9 cellular contexts compared by ENCODE assay signal in the genomic region with DNA sequence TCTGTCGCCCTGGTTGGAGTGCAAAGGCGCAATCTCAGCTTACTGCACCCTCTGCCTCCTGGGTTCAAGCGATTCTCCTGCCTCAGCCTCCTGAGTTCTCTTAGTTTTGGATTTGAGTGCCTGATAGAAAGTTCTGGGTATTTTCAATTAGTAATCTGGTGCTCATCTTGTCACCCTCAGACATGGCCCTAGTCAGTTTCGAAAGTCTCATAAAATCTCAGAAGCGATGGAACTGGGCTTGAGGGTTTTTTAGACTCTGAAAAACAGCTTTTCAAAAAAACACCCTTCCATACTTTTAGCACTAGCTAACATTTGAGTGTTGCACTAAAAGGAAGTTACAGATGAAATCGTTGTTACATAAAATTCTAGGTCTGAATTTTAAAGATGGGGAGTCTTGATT. TPM values are rescaled to one million over a fixed set of nuclear protein-coding genes. Genes with fewer than 3 reads are reported as not detected.
DNase-seq lines count a peak whose midpoint lies in the region; ATAC-seq and TF ChIP-seq lines count a peak whose summit lies in the region.
"Had no signal": no experiment of that assay in that cellular context is flagged by ENCODE, and none has a peak within 500 bp of the region (broad histone marks: within the 10 kb centered on the region; RNA-seq: fewer than 3 reads in every experiment).

No MANE protein-coding gene starts in this region.

- H3K27me3 ChIP-seq in MM.1S (replicated peaks; ENCODE audit: insufficient read depth, low read length): no peaks in the 10 kb centered on the region
- no peaks in the 10 kb centered on the region for H3K27me3 ChIP-seq in transverse colon

- DNase-seq in MM.1S: no peak
- no peak for DNase-seq in DMS79 treated with DMSO at 0.1 percent for 48 hours (lab: John Stamatoyannopoulos, UW)
- DNase-seq in transverse colon: no peak
- no peak for DNase-seq in T-helper 1 cell
- no peak for DNase-seq in activated CD4-positive, alpha-beta memory T cell treated with anti-CD3 and anti-CD28 coated beads for 36 hours

- H3K27me3 Mint-ChIP-seq in activated CD4-positive, alpha-beta memory T cell treated with anti-CD3 and anti-CD28 coated beads for 36 hours: no peaks in the 10 kb centered on the region

- no peaks in the 10 kb centered on the region for H4K20me1 ChIP-seq in MM.1S (ENCODE audit: insufficient read depth, low read length)

- H3K4me1 ChIP-seq in MM.1S (ENCODE audit: low read length): 0 out of 2 replicates have a peak, but pooled peaks cover 6% of the 10 kb centered on the region
- H3K4me1 ChIP-seq in transverse colon: no peaks in the 10 kb centered on the region

- H3K36me3 ChIP-seq in MM.1S (replicated peaks; ENCODE audit: insufficient read depth, low read length) (no peaks in the 10 kb centered on the region), transverse colon (no peaks in the 10 kb centered on the region)

- H3K9me2 ChIP-seq in MM.1S (replicated peaks; ENCODE audit: insufficient read depth, low read length): no peaks in the 10 kb centered on the region

- no peak overlapping the region for H3K4me3 Mint-ChIP-seq in activated CD4-positive, alpha-beta memory T cell treated with anti-CD3 and anti-CD28 coated beads for 36 hours

- ATAC-seq in GM18505 (IDR thresholded peaks at IDR 0.05; ENCODE audit: unreplicated experiment) (peak; percentile 38), GM19467 (IDR thresholded peaks at IDR 0.05; ENCODE audit: unreplicated experiment) (peak; percentile 47), HG02970 (IDR thresholded peaks at IDR 0.05; ENCODE audit: low FRiP score, unreplicated experiment) (peak; percentile 40)

- no peaks in the 10 kb centered on the region for H3F3A ChIP-seq in MM.1S (ENCODE audit: insufficient read depth, low read length)

- no peaks in the 10 kb centered on the region for H3K79me2 ChIP-seq in MM.1S (ENCODE audit: low read length)

- peak overlapping the region; percentile 7; the same call in 1 of the 2 replicates for H3K4me2 ChIP-seq in MM.1S (ENCODE audit: low read depth, low read length)

- no peaks in the 10 kb centered on the region for H3K36me3 Mint-ChIP-seq in activated CD4-positive, alpha-beta memory T cell treated with anti-CD3 and anti-CD28 coated beads for 36 hours

- no peak overlapping the region for H2AFZ ChIP-seq in MM.1S (ENCODE audit: low read length)

- CTCF ChIA-PET in activated CD4-positive, alpha-beta memory T cell treated with anti-CD3 and anti-CD28 coated beads for 36 hours (lab: Charles Lee): no interaction called here

- H3K27ac ChIP-seq in MM.1S (ENCODE audit: low read length) (no peak overlapping the region), transverse colon (no peak overlapping the region)

- H3K4me1 Mint-ChIP-seq in activated CD4-positive, alpha-beta memory T cell treated with anti-CD3 and anti-CD28 coated beads for 36 hours (ENCODE audit: low read depth): peaks cover 14% of the 10 kb centered on the region

- H3K9me3 Mint-ChIP-seq in activated CD4-positive, alpha-beta memory T cell treated with anti-CD3 and anti-CD28 coated beads for 36 hours: no peaks in the 10 kb centered on the region

- TF ChIP-seq CTCF in MM.1S (IDR thresholded peaks at IDR 0.05; ENCODE audit: low read length): no peak
- no peak for TF ChIP-seq CTCF in transverse colon (IDR thresholded peaks at IDR 0.05)

- H3K4me3 ChIP-seq in MM.1S (ENCODE audit: low read length): no peak overlapping the region
- H3K4me3 ChIP-seq in transverse colon: no peak overlapping the region
- H3K4me3 ChIP-seq: K562 had no signal

- intact Hi-C loops in transverse colon (cut with DNase I; ENCODE audit: low total_unique reads): no loop called here
- intact Hi-C loops in activated CD4-positive, alpha-beta memory T cell treated with anti-CD3 and anti-CD28 coated beads for 36 hours (cut with micrococcal nuclease): no loop called here

- no peak overlapping the region for H3K9ac ChIP-seq in MM.1S (ENCODE audit: low read length)

- H3K9me3 ChIP-seq in MM.1S (replicated peaks; ENCODE audit: insufficient read depth, low read length) (no peaks in the 10 kb centered on the region), transverse colon (no peaks in the 10 kb centered on the region)

- H3K27ac Mint-ChIP-seq in activated CD4-positive, alpha-beta memory T cell treated with anti-CD3 and anti-CD28 coated beads for 36 hours: no peak overlapping the region

- WGBS in transverse colon (ENCODE audit: low coverage in 1 of 2), 2 donors: 68 to 79% methylated on average over 6 of the region's 6 CpGs

- TF ChIP-seq POLR2A in GM18505 (IDR thresholded peaks at IDR 0.05; ENCODE audit: borderline replicate concordance, extremely low read depth, insufficient read depth, insufficient read length): no peak
- TF ChIP-seq POLR2A in transverse colon (IDR thresholded peaks at IDR 0.05): no peak

- no peak for TF ChIP-seq EP300 in transverse colon (IDR thresholded peaks at IDR 0.05; ENCODE audit: low read depth)

- POLR2A ChIA-PET in activated CD4-positive, alpha-beta memory T cell treated with anti-CD3 and anti-CD28 coated beads for 36 hours (lab: Charles Lee): no interaction called here

- in situ Hi-C loops in transverse colon (cut with MboI; ENCODE audit: low pct_ligation_motif_present in 1 of 4, low pct_unique_long_range_greater_than_20kb in 1 of 4, low sequenced_read_pairs in 3 of 4): loop anchor here in 2 of 4 donors (25.0 kb wide), 2 partner anchors 711 to 736 kb away; partner anchors contain the start of gene DNAJC1 (in 1 of the 2)

RNA-seq across cellular contexts. Expression of gene PIP4K2A, which starts 9.4 kb away (rescaled TPM):
- total RNA-seq in transverse colon: 10 to 100 TPM in 3 of 4 donors, 1 to 10 TPM in 1; 2.6 to 14.9 (median 12.4) TPM
- total RNA-seq in activated CD4-positive, alpha-beta memory T cell treated with anti-CD3 and anti-CD28 coated beads for 36 hours: 100 to 1,000 TPM; 107 to 108 TPM

Comparison
In these comparisons a context has a peak if more than half of its experiments do, and no peak if none do; other contexts are left out.
1. RNA of gene PIP4K2A, which starts 9.4 kb away (total RNA-seq): 107 to 108 TPM in activated CD4-positive, alpha-beta memory T cell treated with anti-CD3 and anti-CD28 coated beads for 36 hours; 2.6 to 14.9 TPM in transverse colon; every median in the first group is over 4 times any median in the second.
2. Peak in every context shown above with its lines, with median percentiles within 50 percentile points of each other: ATAC-seq.